ENCODE assay signal across 1 cellular context in the genomic region with DNA sequence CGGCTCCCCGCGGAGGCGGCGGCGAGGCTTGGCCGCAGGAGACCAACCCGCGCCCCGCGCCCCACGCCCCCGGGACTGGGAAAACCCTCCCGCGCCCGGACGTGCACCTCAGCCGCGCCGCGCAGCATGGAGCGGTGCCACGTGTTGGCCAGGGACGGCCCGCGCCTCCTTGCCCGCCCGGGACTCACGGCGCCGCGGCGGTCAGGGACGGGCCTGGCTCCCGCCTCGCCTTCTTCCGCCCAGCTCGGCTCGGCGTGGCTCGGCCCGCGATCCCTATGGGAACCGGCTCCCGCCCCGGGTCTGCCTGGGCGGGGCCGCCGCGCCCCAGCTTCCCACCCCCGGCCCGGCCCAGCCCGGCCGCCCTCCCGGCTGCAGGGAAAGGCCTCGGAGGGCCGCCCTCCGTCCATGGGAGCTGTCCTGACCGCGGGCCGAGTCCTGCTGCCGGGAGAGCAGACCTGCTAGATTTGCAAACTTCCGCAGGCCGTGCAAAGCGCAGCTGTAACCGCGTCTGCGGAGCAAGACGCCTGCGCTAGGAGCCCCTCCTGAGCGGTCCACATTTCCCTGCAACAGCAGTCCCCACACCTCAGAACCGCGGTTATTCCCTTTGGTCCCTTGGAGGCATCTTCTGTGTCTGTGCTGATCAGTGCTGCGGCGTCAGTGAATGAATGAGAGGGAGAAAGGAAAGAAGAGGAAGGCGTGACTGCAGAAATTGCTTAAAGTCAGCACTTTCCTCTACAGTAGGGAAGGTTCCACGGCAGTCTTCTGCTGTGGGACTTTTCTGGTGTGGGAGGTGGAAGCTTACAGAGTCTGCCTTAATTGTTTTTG.
TF ChIP-seq lines count a peak whose summit lies in the region.

Gene CDKL1, minus strand, starts transcription at position 246 of the 825 bp plus-strand sequence. CDS start 1,013 bp downstream, outside the sequence.

TF ChIP-seq in HepG2, 621 proteins besides CTCF, POLR2A, EP300 and RAD21 (continued from another document and continues in another):
- TF ChIP-seq AGO1 (IDR thresholded peaks at IDR 0.05; ENCODE audit: low read depth, low read length, poor library complexity, severe bottlenecking) = no peak
- no peak; the same call in 1 of the 2 replicates for TF ChIP-seq ZNF691 (CRISPR knock-in tag; IDR thresholded peaks at IDR 0.05; ENCODE audit: borderline replicate concordance, low read depth)
- 0 out of 2 replicates have a peak, but pooled peaks have one; percentile 15 for TF ChIP-seq NR2C2 (CRISPR knock-in tag; IDR thresholded peaks at IDR 0.05; ENCODE audit: borderline replicate concordance)
- no peak for TF ChIP-seq HNRNPUL1 (IDR thresholded peaks at IDR 0.05; ENCODE audit: low read depth, low read length)
- no peak for TF ChIP-seq HHEX (CRISPR knock-in tag; IDR thresholded peaks at IDR 0.05)
- TF ChIP-seq ZBTB14 (CRISPR knock-in tag; IDR thresholded peaks at IDR 0.05) = peak; percentile 44; the same call in 1 of the 2 replicates
- peak; percentile 39; the same call in 1 of the 2 replicates for TF ChIP-seq KDM2A (CRISPR knock-in tag; IDR thresholded peaks at IDR 0.05; ENCODE audit: borderline replicate concordance, low read depth)
- TF ChIP-seq ZBTB46 (CRISPR knock-in tag; IDR thresholded peaks at IDR 0.05; ENCODE audit: borderline replicate concordance) = no peak
- peak; percentile 74; the same call in 1 of the 2 replicates for TF ChIP-seq ZNF564 (CRISPR knock-in tag; IDR thresholded peaks at IDR 0.05)
- TF ChIP-seq ZNF10 (CRISPR knock-in tag; IDR thresholded peaks at IDR 0.05; ENCODE audit: borderline replicate concordance, low read depth) = no peak
- TF ChIP-seq ZNF264 (CRISPR knock-in tag; IDR thresholded peaks at IDR 0.05) = no peak
- TF ChIP-seq ZNF773 (CRISPR knock-in tag; IDR thresholded peaks at IDR 0.05; ENCODE audit: borderline replicate concordance) = peak; percentile 92
- TF ChIP-seq ZNF160 (CRISPR knock-in tag; IDR thresholded peaks at IDR 0.05) = no peak
- no peak for TF ChIP-seq BCLAF1 (IDR thresholded peaks at IDR 0.05)
- TF ChIP-seq, protein P1, sequence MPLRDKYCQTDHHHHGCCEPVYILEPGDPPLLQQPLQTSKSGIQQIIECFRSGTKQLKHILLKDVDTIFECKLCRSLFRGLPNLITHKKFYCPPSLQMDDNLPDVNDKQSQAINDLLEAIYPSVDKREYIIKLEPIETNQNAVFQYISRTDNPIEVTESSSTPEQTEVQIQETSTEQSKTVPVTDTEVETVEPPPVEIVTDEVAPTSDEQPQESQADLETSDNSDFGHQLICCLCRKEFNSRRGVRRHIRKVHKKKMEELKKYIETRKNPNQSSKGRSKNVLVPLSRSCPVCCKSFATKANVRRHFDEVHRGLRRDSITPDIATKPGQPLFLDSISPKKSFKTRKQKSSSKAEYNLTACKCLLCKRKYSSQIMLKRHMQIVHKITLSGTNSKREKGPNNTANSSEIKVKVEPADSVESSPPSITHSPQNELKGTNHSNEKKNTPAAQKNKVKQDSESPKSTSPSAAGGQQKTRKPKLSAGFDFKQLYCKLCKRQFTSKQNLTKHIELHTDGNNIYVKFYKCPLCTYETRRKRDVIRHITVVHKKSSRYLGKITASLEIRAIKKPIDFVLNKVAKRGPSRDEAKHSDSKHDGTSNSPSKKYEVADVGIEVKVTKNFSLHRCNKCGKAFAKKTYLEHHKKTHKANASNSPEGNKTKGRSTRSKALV (CRISPR knock-in tag; IDR thresholded peaks at IDR 0.05) = 0 out of 2 replicates have a peak, but pooled peaks have one; percentile 48
- no peak for TF ChIP-seq HNF4A (CRISPR knock-in tag; IDR thresholded peaks at IDR 0.05)
- TF ChIP-seq, protein P2, sequence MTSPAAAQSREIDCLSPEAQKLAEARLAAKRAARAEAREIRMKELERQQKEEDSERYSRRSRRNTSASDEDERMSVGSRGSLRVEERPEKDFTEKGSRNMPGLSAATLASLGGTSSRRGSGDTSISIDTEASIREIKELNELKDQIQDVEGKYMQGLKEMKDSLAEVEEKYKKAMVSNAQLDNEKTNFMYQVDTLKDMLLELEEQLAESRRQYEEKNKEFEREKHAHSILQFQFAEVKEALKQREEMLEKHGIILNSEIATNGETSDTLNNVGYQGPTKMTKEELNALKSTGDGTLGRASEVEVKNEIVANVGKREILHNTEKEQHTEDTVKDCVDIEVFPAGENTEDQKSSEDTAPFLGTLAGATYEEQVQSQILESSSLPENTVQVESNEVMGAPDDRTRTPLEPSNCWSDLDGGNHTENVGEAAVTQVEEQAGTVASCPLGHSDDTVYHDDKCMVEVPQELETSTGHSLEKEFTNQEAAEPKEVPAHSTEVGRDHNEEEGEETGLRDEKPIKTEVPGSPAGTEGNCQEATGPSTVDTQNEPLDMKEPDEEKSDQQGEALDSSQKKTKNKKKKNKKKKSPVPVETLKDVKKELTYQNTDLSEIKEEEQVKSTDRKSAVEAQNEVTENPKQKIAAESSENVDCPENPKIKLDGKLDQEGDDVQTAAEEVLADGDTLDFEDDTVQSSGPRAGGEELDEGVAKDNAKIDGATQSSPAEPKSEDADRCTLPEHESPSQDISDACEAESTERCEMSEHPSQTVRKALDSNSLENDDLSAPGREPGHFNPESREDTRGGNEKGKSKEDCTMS (CRISPR knock-in tag; conservative IDR thresholded peaks at IDR 0.05) = no peak
- no peak for TF ChIP-seq FOXJ3 (CRISPR knock-in tag; IDR thresholded peaks at IDR 0.05; ENCODE audit: borderline replicate concordance)
- no peak for TF ChIP-seq ZNF30 (CRISPR knock-in tag; IDR thresholded peaks at IDR 0.05)
- TF ChIP-seq ASH2L (IDR thresholded peaks at IDR 0.05; ENCODE audit: insufficient read length, low read depth, low read length) = peak; percentile 73
- no peak for TF ChIP-seq ZNF841 (CRISPR knock-in tag; IDR thresholded peaks at IDR 0.05; ENCODE audit: borderline replicate concordance)
- no peak for TF ChIP-seq ZNF33A (CRISPR knock-in tag; IDR thresholded peaks at IDR 0.05; ENCODE audit: borderline replicate concordance)
- 0 out of 2 replicates have a peak, but pooled peaks have one; percentile 34 for TF ChIP-seq ZFP1 (CRISPR knock-in tag; IDR thresholded peaks at IDR 0.05)
- no peak for TF ChIP-seq ZNF713 (CRISPR knock-in tag; IDR thresholded peaks at IDR 0.05)
- no peak for TF ChIP-seq NFRKB (IDR thresholded peaks at IDR 0.05)
- TF ChIP-seq DMTF1 (CRISPR knock-in tag; IDR thresholded peaks at IDR 0.05) = no peak
- TF ChIP-seq ZNF326 (CRISPR knock-in tag; IDR thresholded peaks at IDR 0.05; ENCODE audit: borderline replicate concordance) = no peak
- no peak for TF ChIP-seq ZNF639 (CRISPR knock-in tag; conservative IDR thresholded peaks at IDR 0.05)
- TF ChIP-seq ZNF143 (CRISPR knock-in tag; IDR thresholded peaks at IDR 0.05) = peak; percentile 23; the same call in 1 of the 2 replicates
- no peak for TF ChIP-seq RELA (CRISPR knock-in tag; IDR thresholded peaks at IDR 0.05)
- TF ChIP-seq, protein P3, sequence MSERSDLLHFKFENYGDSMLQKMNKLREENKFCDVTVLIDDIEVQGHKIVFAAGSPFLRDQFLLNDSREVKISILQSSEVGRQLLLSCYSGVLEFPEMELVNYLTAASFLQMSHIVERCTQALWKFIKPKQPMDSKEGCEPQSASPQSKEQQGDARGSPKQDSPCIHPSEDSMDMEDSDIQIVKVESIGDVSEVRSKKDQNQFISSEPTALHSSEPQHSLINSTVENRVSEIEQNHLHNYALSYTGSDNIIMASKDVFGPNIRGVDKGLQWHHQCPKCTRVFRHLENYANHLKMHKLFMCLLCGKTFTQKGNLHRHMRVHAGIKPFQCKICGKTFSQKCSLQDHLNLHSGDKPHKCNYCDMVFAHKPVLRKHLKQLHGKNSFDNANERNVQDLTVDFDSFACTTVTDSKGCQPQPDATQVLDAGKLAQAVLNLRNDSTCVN (CRISPR knock-in tag; IDR thresholded peaks at IDR 0.05; ENCODE audit: borderline replicate concordance) = no peak
- TF ChIP-seq NR1H2 (CRISPR knock-in tag; IDR thresholded peaks at IDR 0.05; ENCODE audit: borderline replicate concordance, low read depth) = peak; percentile 56; the same call in 1 of the 2 replicates
- TF ChIP-seq TGIF2 (CRISPR knock-in tag; IDR thresholded peaks at IDR 0.05) = no peak; the same call in none of the 2 replicates
- no peak for TF ChIP-seq ZNF282 (IDR thresholded peaks at IDR 0.05; ENCODE audit: partially characterized antibody)
- peak; percentile 49; the same call in 1 of the 2 replicates for TF ChIP-seq MTA1 (CRISPR knock-in tag; IDR thresholded peaks at IDR 0.05; ENCODE audit: borderline replicate concordance)
- TF ChIP-seq KLF15 (CRISPR knock-in tag; IDR thresholded peaks at IDR 0.05; ENCODE audit: borderline replicate concordance) = no peak; the same call in 1 of the 2 replicates
- TF ChIP-seq PITX1 (CRISPR knock-in tag; IDR thresholded peaks at IDR 0.05) = no peak
- 0 out of 2 replicates have a peak, but pooled peaks have one; percentile 28 for TF ChIP-seq KAT7 (CRISPR knock-in tag; IDR thresholded peaks at IDR 0.05; ENCODE audit: borderline replicate concordance)
- TF ChIP-seq FOXA3 (CRISPR knock-in tag; IDR thresholded peaks at IDR 0.05) = no peak
